28 cellular contexts compared by ENCODE assay signal in genomic region chr10:97174937-97175336, GRCh38. TPM values are rescaled to one million over a fixed set of nuclear protein-coding genes. Genes with fewer than 3 reads are reported as not detected.
"Had no signal": no experiment of that assay in that cellular context is flagged by ENCODE, and none has a peak within 500 bp of the region (broad histone marks: within the 10 kb centered on the region; RNA-seq: fewer than 3 reads in every experiment).

No MANE protein-coding gene starts in this region.

- DNase-seq: colonic mucosa; cortex of kidney; effector CD4-positive, alpha-beta T cell; effector memory CD4-positive, alpha-beta T cell; foreskin keratinocyte; heart left ventricle; hypothalamus; immature natural killer cell; left cardiac atrium; left lung; left ventricle myocardium superior; lower lobe of right lung; mesenchymal stem cell; mucosa of descending colon; naive B cell; naive thymus-derived CD8-positive, alpha-beta T cell had no signal

- FAIRE-seq: endothelial cell of umbilical vein, frontal cortex, keratinocyte had no signal

- H3K27ac Mint-ChIP-seq: dendritic cell treated with granulocyte-macrophage colony-stimulating factor and Interleukin-4, amounts not matched to agents 40 ng/mL and 50 ng/mL, for 4 days; immature natural killer cell; mesothelial cell of epicardium; naive thymus-derived CD8-positive, alpha-beta T cell had no signal

- H3K9me3 Mint-ChIP-seq: dendritic cell treated with granulocyte-macrophage colony-stimulating factor and Interleukin-4, amounts not matched to agents 40 ng/mL and 50 ng/mL, for 4 days; immature natural killer cell; mesothelial cell of epicardium; naive B cell; naive thymus-derived CD8-positive, alpha-beta T cell had no signal

- ATAC-seq: foreskin keratinocyte; gastroesophageal sphincter; heart left ventricle; left cardiac atrium; left lung; left ventricle myocardium superior; lower lobe of right lung; mucosa of descending colon; naive thymus-derived CD8-positive, alpha-beta T cell had no signal

- H3K4me3 ChIP-seq: colonic mucosa, dorsolateral prefrontal cortex, esophagus muscularis mucosa, gastroesophageal sphincter, heart left ventricle, hepatocyte, left lung, lower lobe of right lung, mucosa of descending colon had no signal

- H3K36me3 ChIP-seq: colonic mucosa, esophagus muscularis mucosa, gastroesophageal sphincter, heart left ventricle, left lung, lower lobe of right lung had no signal

- H3K4me3 Mint-ChIP-seq: dendritic cell treated with granulocyte-macrophage colony-stimulating factor and Interleukin-4, amounts not matched to agents 40 ng/mL and 50 ng/mL, for 4 days; immature natural killer cell; mesothelial cell of epicardium; naive thymus-derived CD8-positive, alpha-beta T cell had no signal

- H3K27me3 ChIP-seq: dorsolateral prefrontal cortex had no signal

- H3K4me1 Mint-ChIP-seq: immature natural killer cell, mesothelial cell of epicardium had no signal

- H3K36me3 Mint-ChIP-seq: immature natural killer cell; mesothelial cell of epicardium; naive B cell; naive thymus-derived CD8-positive, alpha-beta T cell had no signal

RNA-seq across cellular contexts. Expression of gene SLIT1, which starts 10.8 kb away (rescaled TPM):
- total RNA-seq: fibroblast of villous mesenchyme, foreskin keratinocyte, lower leg skin, lung microvascular endothelial cell had no signal
